1 cellular context compared by ENCODE assay signal in genomic region chr3:129732200-129732876, GRCh38.
TF ChIP-seq lines count a peak whose summit lies in the region.

No MANE protein-coding gene starts in this region.

TF ChIP-seq in GM23338, 12 proteins besides CTCF, POLR2A, EP300 and RAD21 (continued from another document):
- TF ChIP-seq ZNF462 (CRISPR knock-in tag; IDR thresholded peaks at IDR 0.05) (no peak), ZNF331 (CRISPR knock-in tag; IDR thresholded peaks at IDR 0.05; ENCODE audit: low read depth) (no peak)
